19 cellular contexts compared by ENCODE assay signal in genomic region chr4:174650711-174651355, GRCh38.
DNase-seq lines count a peak whose midpoint lies in the region; ATAC-seq, FAIRE-seq and TF ChIP-seq lines count a peak whose summit lies in the region.
"Had no signal": no experiment of that assay in that cellular context is flagged by ENCODE, and none has a peak within 500 bp of the region (broad histone marks: within the 10 kb centered on the region; RNA-seq: fewer than 3 reads in every experiment).

No MANE protein-coding gene starts in this region.

- H3K9me1 ChIP-seq in keratinocyte (ENCODE audit: control insufficient read depth, extremely low read depth, insufficient read depth, low read length): no peaks in the 10 kb centered on the region

- FAIRE-seq in keratinocyte (lab: Jason Lieb, UNC): peak; percentile 64
- FAIRE-seq: GM12891, GM18507, H54 had no signal

- dilution Hi-C loops in keratinocyte (cut with MboI; ENCODE audit: extremely low pct_ligation_motif_present, low sequenced_read_pairs): no loop called here

- H3K4me3 ChIP-seq in epithelial cell of esophagus (ENCODE audit: low read length) (no peak overlapping the region), keratinocyte (ENCODE audit: control insufficient read depth in 2 of 3, extremely low read depth in 1 of 3, insufficient read depth in 2 of 3, low read depth in 1 of 3, low read length in 3 of 3) (no peak overlapping the region)
- H3K4me3 ChIP-seq: HAP-1 had no signal

- in situ Hi-C loops in SK-MEL-5 (cut with HindIII; ENCODE audit: low pct_unique_long_range_greater_than_20kb, low sequenced_read_pairs): no loop called here

- H3K27me3 ChIP-seq in keratinocyte (ENCODE audit: control insufficient read depth, extremely low read depth, insufficient read depth, low read length): no peaks in the 10 kb centered on the region

- no peak overlapping the region for H3K4me2 ChIP-seq in keratinocyte (ENCODE audit: control insufficient read depth, extremely low read depth, insufficient read depth, low read depth, low read length)

- no peak for ATAC-seq in GM21619 (IDR thresholded peaks at IDR 0.05; ENCODE audit: unreplicated experiment)

- H3K9ac ChIP-seq in keratinocyte (ENCODE audit: control insufficient read depth, extremely low read depth, insufficient read depth, low read length): no peak overlapping the region

- H3K27ac ChIP-seq in keratinocyte (ENCODE audit: control insufficient read depth, insufficient read depth, low read length): no peak overlapping the region

- no peaks in the 10 kb centered on the region for H4K20me1 ChIP-seq in keratinocyte (ENCODE audit: control insufficient read depth, extremely low read depth, insufficient read depth, low read length)

- H3K79me2 ChIP-seq in keratinocyte (ENCODE audit: control insufficient read depth, insufficient read depth, low read length): no peaks in the 10 kb centered on the region

- TF ChIP-seq CTCF in epithelial cell of esophagus (IDR thresholded peaks at IDR 0.05; ENCODE audit: insufficient read depth, low read depth, low read length, missing control alignments): no peak
- no peak for TF ChIP-seq CTCF in keratinocyte (optimal IDR thresholded peaks at IDR 0.05 in 1 of 3, IDR thresholded peaks at IDR 0.05 in 1 of 3, conservative IDR thresholded peaks at IDR 0.05 in 1 of 3; ENCODE audit: extremely low read depth in 1 of 3, insufficient read depth in 2 of 3, low read length in 3 of 3)

- no peaks in the 10 kb centered on the region for H3K36me3 ChIP-seq in keratinocyte (ENCODE audit: control insufficient read depth in 2 of 2, extremely low read depth in 1 of 2, insufficient read depth in 2 of 2, low read length in 2 of 2)
- H3K36me3 ChIP-seq: HAP-1 had no signal

- H3K4me1 ChIP-seq in keratinocyte (ENCODE audit: control insufficient read depth, extremely low read depth, insufficient read depth, low read length): no peaks in the 10 kb centered on the region
- H3K4me1 ChIP-seq: HAP-1 had no signal

- DNase-seq in NCI-H69 (lab: John Stamatoyannopoulos, UW): peak; percentile 3
- peak; percentile 56 for DNase-seq in SK-MEL-5 (ENCODE audit: low read depth, low spot score)
- peak; percentile 75 for DNase-seq in epithelial cell of esophagus (ENCODE audit: low read depth)
- no peak for DNase-seq in keratinocyte (ENCODE audit: low read depth, low spot score)
- DNase-seq in activated naive CD4-positive, alpha-beta T cell treated with Interleukin-2 at 50 U/mL for 16 hours: no peak
- DNase-seq: C1 segment of cervical spinal cord; Calu3; CD4-positive, alpha-beta memory T cell; COR-L47; DMS53; DMS79 treated with DMSO at 0.1 percent for 48 hours; GF-D8; GOT3; HFFc6 had no signal

- no peak overlapping the region for H2AFZ ChIP-seq in keratinocyte (ENCODE audit: control insufficient read depth, low read length)

- H3K9me3 ChIP-seq in keratinocyte (ENCODE audit: control insufficient read depth, low read depth, low read length): no peaks in the 10 kb centered on the region
- H3K9me3 ChIP-seq: HAP-1 had no signal

Comparison
In these comparisons a context has a peak if more than half of its experiments do, and no peak if none do; other contexts are left out.
1. DNase-seq: peak in NCI-H69 (single experiment), SK-MEL-5 (single experiment) and epithelial cell of esophagus (single experiment); none in keratinocyte (single experiment) and activated naive CD4-positive, alpha-beta T cell treated with Interleukin-2 at 50 U/mL for 16 hours (single experiment).